ENCODE assay signal across 8 cellular contexts in genomic region chr15:65049418-65049840, GRCh38. TPM values are rescaled to one million over a fixed set of nuclear protein-coding genes. Genes with fewer than 3 reads are reported as not detected.
DNase-seq lines count a peak whose midpoint lies in the region; ATAC-seq and TF ChIP-seq lines count a peak whose summit lies in the region.

No MANE protein-coding gene starts in this region.

- TF ChIP-seq CTCF in AG09319 (IDR thresholded peaks at IDR 0.05; ENCODE audit: low read depth, low read length) = no peak
- no peak for TF ChIP-seq CTCF in lung (IDR thresholded peaks at IDR 0.05; ENCODE audit: control extremely low read depth, extremely low read depth)

- DNase-seq in AG09319 (ENCODE audit: extremely low read depth, low read depth) (peak; percentile 69), NCI-H748 treated with DMSO at 0.1 percent for 48 hours (lab: John Stamatoyannopoulos, UW) (peak; percentile 87), lung (ENCODE audit: low spot score) (peak; percentile 88)
- peak; percentile 75 to 79 for DNase-seq in activated CD8-positive, alpha-beta memory T cell treated with anti-CD3 and anti-CD28 coated beads for 1 hour (ENCODE audit: extremely low read depth in 1 of 2, low read depth in 1 of 2)
- peak; percentile 79 for DNase-seq in effector CD4-positive, alpha-beta T cell
- DNase-seq in stimulated activated CD4-positive, alpha-beta T cell treated with anti-CD3 and anti-CD28 coated beads, TNF-alpha, amount 100 ng/mL, for 24 hours (ENCODE audit: low read depth in 3 of 3) = peak; percentile 75 to 89 (median 80)

- no peak overlapping the region for H3K27ac ChIP-seq in lung (ENCODE audit: low read depth in 1 of 2, low read length in 1 of 2)

- H3K36me3 ChIP-seq in lung (ENCODE audit: control insufficient read depth in 2 of 2, insufficient read depth in 2 of 2, low read length in 2 of 2) = peaks cover 0 to 5% of the 10 kb centered on the region in 2 donors

- no peak overlapping the region for H3K4me3 ChIP-seq in lung

- no peaks in the 10 kb centered on the region for H3K9me3 ChIP-seq in lung (ENCODE audit: control insufficient read depth in 2 of 2, insufficient read depth in 1 of 2, low read length in 1 of 2)

- 4 to 9% methylated on average over 19 of the region's 19 CpGs for WGBS in lung, 2 donors

- peaks cover 5 to 9% of the 10 kb centered on the region in 2 donors for H3K4me1 ChIP-seq in lung (ENCODE audit: control insufficient read depth in 2 of 2, insufficient read depth in 2 of 2, low read length in 2 of 2)

- peak; percentile 82 for ATAC-seq in GM19328 (IDR thresholded peaks at IDR 0.05; ENCODE audit: unreplicated experiment)
- ATAC-seq in HG03460 (IDR thresholded peaks at IDR 0.05; ENCODE audit: unreplicated experiment) = peak; percentile 79
- peak; percentile 67 for ATAC-seq in lung (ENCODE audit: insufficient read depth, low FRiP score)

- no peaks in the 10 kb centered on the region for H3K27me3 ChIP-seq in lung (ENCODE audit: control insufficient read depth, insufficient read depth)

RNA-seq across cellular contexts. Expression of gene SLC51B, which starts 4.2 kb away (rescaled TPM):
- total RNA-seq in lung = 1 to 10 TPM in 1 of 2 donors, under 1 TPM in 1; 0.85 to 3.0 TPM
- polyA plus RNA-seq in lung = 1 to 10 TPM in 1 of 2 donors, under 1 TPM in 1; 0.98 to 7.3 TPM

RNA-seq across cellular contexts. Expression of gene RASL12, which starts 18.4 kb away (rescaled TPM):
- 10 to 100 TPM; 31.6 to 75.7 TPM for total RNA-seq in lung
- polyA plus RNA-seq in lung = 10 to 100 TPM; 13.8 to 14.8 TPM

RNA-seq across cellular contexts. Expression of gene MTFMT, which starts 20.0 kb away (rescaled TPM):
- total RNA-seq in lung = 10 to 100 TPM; 14.4 to 15.0 TPM
- polyA plus RNA-seq in lung = 1 to 10 TPM; 5.0 to 8.2 TPM

RNA-seq across cellular contexts. Expression of gene KBTBD13, which starts 27.1 kb away (rescaled TPM):
- under 1 TPM; 0.21 to 0.23 TPM for total RNA-seq in lung
- under 1 TPM; 0.04 to 0.14 TPM for polyA plus RNA-seq in lung

RNA-seq across cellular contexts. Expression of gene SPG21, which starts 59.7 kb away (rescaled TPM):
- total RNA-seq in lung = 100 to 1,000 TPM in 1 of 2 donors, 10 to 100 TPM in 1; 79.2 to 115 TPM
- 10 to 100 TPM; 88.2 to 98.2 TPM for polyA plus RNA-seq in lung
